Comparison of ENCODE assay signal across 8 cellular contexts in genomic region chr2:199704358-199705238, GRCh38.
DNase-seq lines count a peak whose midpoint lies in the region; ATAC-seq lines count a peak whose summit lies in the region.

No MANE protein-coding gene starts in this region.

- peaks cover 4% of the 10 kb centered on the region for H3K27me3 Mint-ChIP-seq in activated naive CD4-positive, alpha-beta T cell treated with anti-CD3 and anti-CD28 coated beads, Interleukin-2, amount 10 ng/mL, durations not matched to agents 7 days and 5 days

- H3K36me3 Mint-ChIP-seq in activated naive CD4-positive, alpha-beta T cell treated with anti-CD3 and anti-CD28 coated beads, Interleukin-2, amount 10 ng/mL, durations not matched to agents 7 days and 5 days = no peaks in the 10 kb centered on the region

- ATAC-seq in HG03060 (IDR thresholded peaks at IDR 0.05; ENCODE audit: low read depth, unreplicated experiment) (peak; percentile 59), GM18868 (IDR thresholded peaks at IDR 0.05; ENCODE audit: unreplicated experiment) (no peak)

- CTCF ChIA-PET in activated naive CD4-positive, alpha-beta T cell treated with anti-CD3 and anti-CD28 coated beads, Interleukin-2, amount 10 ng/mL, durations not matched to agents 7 days and 5 days (lab: Charles Lee) = interaction anchor here (0.6 to 2.4 kb wide), 9 partner anchors 9 to 259 kb away, joined by 3 to 17 read pairs (median 5); no protein-coding TSS in a partner anchor

- no peak overlapping the region for H3K27ac Mint-ChIP-seq in activated naive CD4-positive, alpha-beta T cell treated with anti-CD3 and anti-CD28 coated beads, Interleukin-2, amount 10 ng/mL, durations not matched to agents 7 days and 5 days

- no peak overlapping the region for H3K4me3 Mint-ChIP-seq in activated naive CD4-positive, alpha-beta T cell treated with anti-CD3 and anti-CD28 coated beads, Interleukin-2, amount 10 ng/mL, durations not matched to agents 7 days and 5 days

- DNase-seq in activated naive CD4-positive, alpha-beta T cell treated with anti-CD3 and anti-CD28 coated beads, Interleukin-2, amount 10 ng/mL, durations not matched to agents 7 days and 5 days = peak; percentile 39
- no peak for DNase-seq in activated naive CD4-positive, alpha-beta T cell treated with anti-CD3 and anti-CD28 coated beads, Interleukin-2, amount 50 U/mL, for 16 hours
- DNase-seq in NOMO-1 treated with dmso at 0.1 percent for 144 hours (lab: John Stamatoyannopoulos, UW; ENCODE audit: unreplicated experiment) = peak; percentile 63
- DNase-seq in central memory CD4-positive, alpha-beta T cell = peak; percentile 2
- peak; percentile 76 for DNase-seq in medulla oblongata (ENCODE audit: extremely low spot score)
- DNase-seq in mesenteric fat pad (ENCODE audit: low spot score) = no peak

- no peaks in the 10 kb centered on the region for H3K9me3 Mint-ChIP-seq in activated naive CD4-positive, alpha-beta T cell treated with anti-CD3 and anti-CD28 coated beads, Interleukin-2, amount 10 ng/mL, durations not matched to agents 7 days and 5 days

- no peaks in the 10 kb centered on the region for H3K4me1 Mint-ChIP-seq in activated naive CD4-positive, alpha-beta T cell treated with anti-CD3 and anti-CD28 coated beads, Interleukin-2, amount 10 ng/mL, durations not matched to agents 7 days and 5 days

Comparison
In these comparisons a context has a peak if more than half of its experiments do, and no peak if none do; other contexts are left out.
1. DNase-seq: peak in activated naive CD4-positive, alpha-beta T cell treated with anti-CD3 and anti-CD28 coated beads, Interleukin-2, amount 10 ng/mL, durations not matched to agents 7 days and 5 days (single experiment), NOMO-1 treated with dmso at 0.1 percent for 144 hours (single experiment), central memory CD4-positive, alpha-beta T cell (single experiment) and medulla oblongata (single experiment); none in activated naive CD4-positive, alpha-beta T cell treated with anti-CD3 and anti-CD28 coated beads, Interleukin-2, amount 50 U/mL, for 16 hours (single experiment) and mesenteric fat pad (single experiment).